In genomic region chr5:10655041-10655685, GRCh38 we compare ENCODE assay signal across 13 cellular contexts.
DNase-seq lines count a peak whose midpoint lies in the region; ATAC-seq and TF ChIP-seq lines count a peak whose summit lies in the region.
"Had no signal": no experiment of that assay in that cellular context is flagged by ENCODE, and none has a peak within 500 bp of the region (broad histone marks: within the 10 kb centered on the region; RNA-seq: fewer than 3 reads in every experiment).

No MANE protein-coding gene starts in this region.

- intact Hi-C loops in activated B cell treated with CpG ODN at 0.5 μM for 24 hours (cut with micrococcal nuclease) = no loop called here
- intact Hi-C loops in spleen (cut with DNase I; ENCODE audit: low total_unique reads) = no loop called here
- intact Hi-C loops in head of caudate nucleus (cut with DNase I) = no loop called here

- TF ChIP-seq CTCF in activated B cell treated with CpG ODN at 0.5 μM for 24 hours (IDR thresholded peaks at IDR 0.05) (no peak), spleen (IDR thresholded peaks at IDR 0.05 in 8 of 11, conservative IDR thresholded peaks at IDR 0.05 in 3 of 11) (no peak)

- no peak overlapping the region for H3K27ac ChIP-seq in spleen
- H3K27ac ChIP-seq: breast epithelium had no signal

- CTCF ChIA-PET in activated B cell treated with CpG ODN at 0.5 μM for 24 hours (lab: Charles Lee) = no interaction called here

- WGBS in spleen, 5 donors = 81 to 90% (median 87%) methylated on average over 22 of the region's 22 CpGs

- peaks cover 10% of the 10 kb centered on the region for H3K4me1 Mint-ChIP-seq in activated B cell treated with CpG ODN at 0.5 μM for 24 hours
- peaks cover 17 to 35% of the 10 kb centered on the region in 2 donors for H3K4me1 Mint-ChIP-seq in stimulated activated naive B cell treated with anti-CD40 and anti-IgM and Interleukin-4, amounts not matched to agents 10 μg/mL and 1 μg/mL and 100 μg/mL, for 72 hours

- H3K4me3 ChIP-seq in spleen = no peak overlapping the region
- H3K4me3 ChIP-seq: breast epithelium had no signal

- H3K4me3 Mint-ChIP-seq in activated B cell treated with CpG ODN at 0.5 μM for 24 hours = no peak overlapping the region
- no peak overlapping the region for H3K4me3 Mint-ChIP-seq in stimulated activated naive B cell treated with anti-CD40 and anti-IgM and Interleukin-4, amounts not matched to agents 10 μg/mL and 1 μg/mL and 100 μg/mL, for 72 hours
- H3K4me3 Mint-ChIP-seq: activated T-cell treated with anti-CD3 and anti-CD28 coated beads, Interleukin-2, amount 50 U/mL, for 72 hours had no signal

- POLR2A ChIA-PET in activated B cell treated with CpG ODN at 0.5 μM for 24 hours (lab: Charles Lee) = no interaction called here

- DNase-seq in NCI-H446 (lab: John Stamatoyannopoulos, UW) = peak; percentile 57 to 76
- DNase-seq in NCI-H446 treated with DMSO at 0.1 percent for 48 hours (lab: John Stamatoyannopoulos, UW) = no peak
- DNase-seq in activated B cell treated with CpG ODN at 0.5 μM for 24 hours = no peak
- DNase-seq in stimulated activated naive B cell treated with anti-CD40 and anti-IgM and Interleukin-4, amounts not matched to agents 10 μg/mL and 1 μg/mL and 100 μg/mL, for 72 hours = no peak
- DNase-seq in spleen = no peak
- DNase-seq in head of caudate nucleus = no peak
- DNase-seq: activated T-cell treated with anti-CD3 and anti-CD28 coated beads, Interleukin-2, amount 50 U/mL, for 72 hours; GDM1; NCI-H187; stimulated activated CD4-positive, alpha-beta T cell treated with anti-CD3 and anti-CD28 coated beads, Interleukin-4, amount 100 ng/mL, for 4 hours had no signal

- H3K9me3 ChIP-seq in spleen = peaks cover 0 to 5% (median 0%) of the 10 kb centered on the region in 8 donors
- H3K9me3 ChIP-seq: breast epithelium had no signal

- H3K27me3 Mint-ChIP-seq in activated B cell treated with CpG ODN at 0.5 μM for 24 hours = no peaks in the 10 kb centered on the region
- H3K27me3 Mint-ChIP-seq in stimulated activated naive B cell treated with anti-CD40 and anti-IgM and Interleukin-4, amounts not matched to agents 10 μg/mL and 1 μg/mL and 100 μg/mL, for 72 hours = no peaks in the 10 kb centered on the region

- peaks cover 4% of the 10 kb centered on the region for H3K9me3 Mint-ChIP-seq in activated B cell treated with CpG ODN at 0.5 μM for 24 hours
- H3K9me3 Mint-ChIP-seq in stimulated activated naive B cell treated with anti-CD40 and anti-IgM and Interleukin-4, amounts not matched to agents 10 μg/mL and 1 μg/mL and 100 μg/mL, for 72 hours = no peaks in the 10 kb centered on the region
- H3K9me3 Mint-ChIP-seq: activated T-cell treated with anti-CD3 and anti-CD28 coated beads, Interleukin-2, amount 50 U/mL, for 72 hours had no signal

- H3K27ac Mint-ChIP-seq in activated B cell treated with CpG ODN at 0.5 μM for 24 hours = peak overlapping the region; percentile 31
- H3K27ac Mint-ChIP-seq in stimulated activated naive B cell treated with anti-CD40 and anti-IgM and Interleukin-4, amounts not matched to agents 10 μg/mL and 1 μg/mL and 100 μg/mL, for 72 hours = peak overlapping the region; percentile 75
- H3K27ac Mint-ChIP-seq: activated T-cell treated with anti-CD3 and anti-CD28 coated beads, Interleukin-2, amount 50 U/mL, for 72 hours had no signal

- peaks cover 0 to 65% (median 12%) of the 10 kb centered on the region in 6 donors for H3K36me3 ChIP-seq in spleen
- H3K36me3 ChIP-seq: breast epithelium had no signal

- no peaks in the 10 kb centered on the region for H3K4me1 ChIP-seq in spleen
- H3K4me1 ChIP-seq: breast epithelium had no signal

- TF ChIP-seq POLR2A in spleen (IDR thresholded peaks at IDR 0.05) = no peak

- no peaks in the 10 kb centered on the region for H3K27me3 ChIP-seq in spleen (replicated peaks in 1 of 7)
- H3K27me3 ChIP-seq: breast epithelium had no signal

- ATAC-seq in HG03108 (IDR thresholded peaks at IDR 0.05; ENCODE audit: unreplicated experiment) (peak; percentile 55), activated B cell treated with CpG ODN at 0.5 μM for 24 hours (ENCODE audit: low read depth) (peak; percentile 68), GM19395 (IDR thresholded peaks at IDR 0.05; ENCODE audit: unreplicated experiment) (no peak)
- peak in 1 of 2 donors; percentile 58 for ATAC-seq in stimulated activated naive B cell treated with anti-CD40 and anti-IgM and Interleukin-4, amounts not matched to agents 10 μg/mL and 1 μg/mL and 100 μg/mL, for 72 hours (replicated peaks)
- ATAC-seq: activated T-cell treated with anti-CD3 and anti-CD28 coated beads, Interleukin-2, amount 50 U/mL, for 72 hours had no signal

- H3K36me3 Mint-ChIP-seq in activated B cell treated with CpG ODN at 0.5 μM for 24 hours (ENCODE audit: low read depth) = peaks cover 68% of the 10 kb centered on the region
- H3K36me3 Mint-ChIP-seq in stimulated activated naive B cell treated with anti-CD40 and anti-IgM and Interleukin-4, amounts not matched to agents 10 μg/mL and 1 μg/mL and 100 μg/mL, for 72 hours = peaks cover 57 to 67% of the 10 kb centered on the region in 2 donors

Comparison
In these comparisons a context has a peak if more than half of its experiments do, and no peak if none do; other contexts are left out.
1. DNase-seq: peak in NCI-H446 (2 of 2); none in NCI-H446 treated with DMSO at 0.1 percent for 48 hours (single experiment), activated B cell treated with CpG ODN at 0.5 μM for 24 hours (single experiment), stimulated activated naive B cell treated with anti-CD40 and anti-IgM and Interleukin-4, amounts not matched to agents 10 μg/mL and 1 μg/mL and 100 μg/mL, for 72 hours (single experiment), spleen (single experiment) and head of caudate nucleus (0 of 42).